ENCODE assay signal across 1 cellular context in the genomic region with DNA sequence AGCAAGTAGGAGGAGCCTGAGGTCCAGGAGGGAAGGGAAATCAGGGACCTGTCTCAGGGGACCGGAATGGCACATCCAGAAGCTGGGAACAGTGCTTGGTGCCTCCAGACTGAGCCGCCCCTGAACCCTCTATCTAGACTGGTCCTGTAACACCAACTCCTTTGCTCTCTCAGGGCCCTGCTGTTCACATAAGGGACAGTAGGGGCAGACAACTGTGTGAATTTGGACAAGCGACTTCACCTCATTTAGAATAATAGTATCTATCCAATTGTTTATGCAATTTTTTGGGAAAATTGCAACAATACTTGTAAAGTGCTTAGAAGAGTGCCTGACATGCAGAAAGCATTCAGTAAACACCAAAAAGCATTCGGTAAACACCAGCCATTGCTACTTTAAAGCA.
TF ChIP-seq lines count a peak whose summit lies in the region.

No MANE protein-coding gene starts in this region.

TF ChIP-seq in H1, 55 proteins besides CTCF, POLR2A, EP300 and RAD21:
- TF ChIP-seq KDM1A (IDR thresholded peaks at IDR 0.05; ENCODE audit: borderline replicate concordance, low read length) (no peak), TCF12 (IDR thresholded peaks at IDR 0.05; ENCODE audit: low read depth, low read length) (no peak), POLR2AphosphoS5 (IDR thresholded peaks at IDR 0.05; ENCODE audit: low read depth, low read length) (no peak), POU5F1 (IDR thresholded peaks at IDR 0.05; ENCODE audit: low read depth, low read length) (no peak), BCL11A (IDR thresholded peaks at IDR 0.05; ENCODE audit: low read depth in 2 of 2, low read length in 2 of 2) (no peak), CTBP2 (IDR thresholded peaks at IDR 0.05; ENCODE audit: borderline replicate concordance, insufficient read depth, insufficient read length, low read length) (no peak), TAF1 (IDR thresholded peaks at IDR 0.05; ENCODE audit: low read depth, low read length) (no peak), FOSL1 (IDR thresholded peaks at IDR 0.05; ENCODE audit: insufficient read depth, low read depth, low read length) (no peak), EGR1 (IDR thresholded peaks at IDR 0.05; ENCODE audit: borderline replicate concordance, low read depth, low read length) (no peak), BACH1 (IDR thresholded peaks at IDR 0.05; ENCODE audit: low read length) (no peak), GABPA (IDR thresholded peaks at IDR 0.05; ENCODE audit: borderline replicate concordance, insufficient read depth, low read length) (no peak), SIN3A (conservative IDR thresholded peaks at IDR 0.05 in 1 of 2, IDR thresholded peaks at IDR 0.05 in 1 of 2; ENCODE audit: low read depth in 1 of 2, low read length in 2 of 2) (no peak), CHD2 (IDR thresholded peaks at IDR 0.05; ENCODE audit: low read length) (no peak), SIRT6 (IDR thresholded peaks at IDR 0.05; ENCODE audit: low read length) (no peak)
